20 cellular contexts compared by ENCODE assay signal in the genomic region with DNA sequence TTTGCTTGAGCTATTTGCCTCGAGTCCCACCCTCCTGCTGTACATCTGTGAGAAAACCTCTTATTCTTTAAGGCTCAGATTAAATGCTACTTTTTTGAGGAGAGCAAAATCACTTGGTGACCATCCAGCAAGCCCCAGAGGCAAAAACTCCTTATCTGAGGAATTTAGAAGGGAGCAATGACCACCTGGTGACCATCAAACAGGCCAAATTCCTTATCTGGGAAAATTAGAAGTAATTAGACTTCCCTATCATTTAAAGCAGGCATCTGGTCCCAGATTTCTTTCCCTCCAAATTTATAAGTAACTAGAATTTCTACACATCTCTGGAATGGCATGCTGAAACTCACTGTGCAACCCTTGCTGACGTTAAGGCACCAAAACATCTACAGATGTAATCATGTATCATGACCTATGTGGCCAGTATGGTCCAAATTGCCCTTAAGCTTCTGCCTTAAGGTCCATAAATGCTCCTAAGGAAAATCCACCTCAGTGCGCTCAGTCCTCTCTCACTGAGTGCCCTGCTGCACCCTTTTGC. TPM values are rescaled to one million over a fixed set of nuclear protein-coding genes. Genes with fewer than 3 reads are reported as not detected.
DNase-seq lines count a peak whose midpoint lies in the region; ATAC-seq and TF ChIP-seq lines count a peak whose summit lies in the region.
"Had no signal": no experiment of that assay in that cellular context is flagged by ENCODE, and none has a peak within 500 bp of the region (broad histone marks: within the 10 kb centered on the region; RNA-seq: fewer than 3 reads in every experiment).

No MANE protein-coding gene starts in this region.

- TF ChIP-seq POLR2A in thyroid gland (IDR thresholded peaks at IDR 0.05), result no peak

- no TSS peak for BruUV-seq in Caco-2 (replicated peaks; lab: Mats Ljungman, UMichigan)

- H3K9ac ChIP-seq in mesendoderm (ENCODE audit: low read length), result peak overlapping the region; percentile 5
- H3K9ac ChIP-seq in subcutaneous abdominal adipose tissue (ENCODE audit: low read length in 5 of 5), result no peak overlapping the region
- H3K9ac ChIP-seq: BLaER1, SK-N-SH had no signal

- no peak overlapping the region for H3K4ac ChIP-seq in mesendoderm (ENCODE audit: low read depth, low read length)

- H3K27ac ChIP-seq in ascending aorta, result peak overlapping the region; percentile 96 to 97
- peak overlapping the region; percentile 17 for H3K27ac ChIP-seq in mesendoderm (ENCODE audit: low read depth, low read length)
- peak overlapping the region; percentile 52 for H3K27ac ChIP-seq in subcutaneous abdominal adipose tissue (ENCODE audit: low read depth, low read length)
- H3K27ac ChIP-seq in thyroid gland, result no peak overlapping the region
- H3K27ac ChIP-seq: BLaER1 had no signal

- H3K4me1 ChIP-seq in Caco-2 (peaks cover 66% of the 10 kb centered on the region), ascending aorta (peaks cover 29 to 59% of the 10 kb centered on the region in 2 donors), mesendoderm (ENCODE audit: control insufficient read depth, low read depth, low read length) (peaks cover 15% of the 10 kb centered on the region), subcutaneous abdominal adipose tissue (ENCODE audit: control insufficient read depth in 5 of 5, insufficient read depth in 5 of 5, low read length in 5 of 5) (peaks cover 3 to 43% (median 28%) of the 10 kb centered on the region in 5 donors), thyroid gland (peaks cover 0 to 39% of the 10 kb centered on the region in 2 donors)
- H3K4me1 ChIP-seq: BLaER1 had no signal

- H3K4me3 Mint-ChIP-seq in Caco-2 (ENCODE audit: unreplicated experiment), result peak overlapping the region; percentile 10
- H3K4me3 Mint-ChIP-seq: CD4-positive, alpha-beta memory T cell had no signal

- H3K9me3 Mint-ChIP-seq in Caco-2 (ENCODE audit: unreplicated experiment), result no peaks in the 10 kb centered on the region

- H3K23ac ChIP-seq in mesendoderm (ENCODE audit: low read length), result no peak overlapping the region

- peak overlapping the region; percentile 73 for H3K27ac Mint-ChIP-seq in Caco-2 (ENCODE audit: unreplicated experiment)
- H3K27ac Mint-ChIP-seq: CD4-positive, alpha-beta memory T cell had no signal

- no CpG with 5 or more reads among the region's 3 CpGs for WGBS in mesendoderm (ENCODE audit: extremely low coverage, insufficient coverage, low lambda C conversion rate)
- WGBS in thyroid gland, 2 donors, result 91 to 96% methylated on average over 3 of the region's 3 CpGs

- no peak overlapping the region for H3K4me2 ChIP-seq in mesendoderm (ENCODE audit: low read length)
- H3K4me2 ChIP-seq: BLaER1, SK-N-SH had no signal

- peak overlapping the region; percentile 41 for H3K18ac ChIP-seq in mesendoderm (ENCODE audit: low read length)

- peak; percentile 34 to 58 for DNase-seq in Caco-2
- no peak for DNase-seq in ascending aorta (ENCODE audit: low spot score in 2 of 2)
- no peak for DNase-seq in mesendoderm
- no peak for DNase-seq in thyroid gland
- DNase-seq: CD4-positive, alpha-beta memory T cell; DND-41; NCI-H1092; NCI-H1436; NCI-H187 treated with DMSO at 0.1 percent for 48 hours; NCI-H524; NCI-H82; SIG-M5; SK-N-SH had no signal

- H3K36me3 ChIP-seq in Caco-2 (ENCODE audit: control insufficient read depth, insufficient read depth, low read length) (peaks cover 2% of the 10 kb centered on the region; the same call in 1 of the 2 replicates), ascending aorta (peaks cover 76 to 79% of the 10 kb centered on the region in 2 donors), mesendoderm (ENCODE audit: control insufficient read depth, insufficient read depth, low read length) (no peaks in the 10 kb centered on the region), subcutaneous abdominal adipose tissue (ENCODE audit: control insufficient read depth in 5 of 5, insufficient read depth in 5 of 5, low read length in 5 of 5) (peaks cover 34 to 80% (median 70%) of the 10 kb centered on the region in 5 donors), thyroid gland (no peaks in the 10 kb centered on the region)

- intact Hi-C loops in Caco-2 (cut with micrococcal nuclease; ENCODE audit: unreplicated experiment) (loop anchor here (1.0 to 2.0 kb wide), 2 partner anchors 16 to 71 kb away; no protein-coding TSS in a partner anchor), ascending aorta (cut with DNase I) (no loop called here), thyroid gland (cut with DNase I) (no loop called here)

- peaks cover 29% of the 10 kb centered on the region for H3K4me1 Mint-ChIP-seq in Caco-2 (ENCODE audit: low read depth, unreplicated experiment)
- H3K4me1 Mint-ChIP-seq: CD4-positive, alpha-beta memory T cell had no signal

- H2BK120ac ChIP-seq in mesendoderm (ENCODE audit: low read depth, low read length), result no peak overlapping the region

- no peaks in the 10 kb centered on the region for H3K79me1 ChIP-seq in mesendoderm (ENCODE audit: low read length)

- peak overlapping the region; percentile 7 for H2BK5ac ChIP-seq in mesendoderm (ENCODE audit: low read length)

- H3K36me3 Mint-ChIP-seq in Caco-2 (ENCODE audit: insufficient read depth, unreplicated experiment), result peaks cover 23% of the 10 kb centered on the region
- H3K36me3 Mint-ChIP-seq: CD4-positive, alpha-beta memory T cell had no signal

- H2BK15ac ChIP-seq in mesendoderm (replicated peaks; ENCODE audit: low read depth), result no peak overlapping the region

- POLR2A ChIA-PET in Caco-2 (lab: Charles Lee), result no interaction called here

- peak overlapping the region; percentile 88 for H2AK5ac ChIP-seq in mesendoderm (ENCODE audit: low read length)

- H3K4me3 ChIP-seq in Caco-2 (ENCODE audit: low read depth, low read length) (no peak overlapping the region), ascending aorta (no peak overlapping the region), mesendoderm (ENCODE audit: low read length) (no peak overlapping the region), subcutaneous abdominal adipose tissue (ENCODE audit: low read depth in 1 of 5, low read length in 5 of 5) (no peak overlapping the region), thyroid gland (replicated peaks in 1 of 3) (no peak overlapping the region)
- H3K4me3 ChIP-seq: BLaER1, K562 had no signal

- TF ChIP-seq CTCF in Caco-2 (IDR thresholded peaks at IDR 0.05; ENCODE audit: insufficient read depth in 1 of 2, low read depth in 1 of 2, low read length in 1 of 2, severe bottlenecking in 1 of 2, unreplicated experiment in 1 of 2) (no peak), ascending aorta (IDR thresholded peaks at IDR 0.05) (no peak), thyroid gland (IDR thresholded peaks at IDR 0.05) (no peak)

- H4K8ac ChIP-seq in mesendoderm (ENCODE audit: low read depth, low read length), result no peak overlapping the region

- H3K9me3 ChIP-seq in Caco-2, result no peaks in the 10 kb centered on the region
- H3K9me3 ChIP-seq in ascending aorta, result no peaks in the 10 kb centered on the region
- no peaks in the 10 kb centered on the region for H3K9me3 ChIP-seq in subcutaneous abdominal adipose tissue (ENCODE audit: control insufficient read depth in 5 of 5, low read length in 5 of 5)
- no peaks in the 10 kb centered on the region for H3K9me3 ChIP-seq in thyroid gland
- H3K9me3 ChIP-seq: BLaER1, SK-N-SH had no signal

- peak overlapping the region; percentile 54 for H3K56ac ChIP-seq in mesendoderm (ENCODE audit: low read length)

- H4K5ac ChIP-seq in mesendoderm (ENCODE audit: low read length), result no peak overlapping the region

- H3K79me2 ChIP-seq in mesendoderm (ENCODE audit: control insufficient read depth, insufficient read depth, low read length), result no peaks in the 10 kb centered on the region

- no peak for ATAC-seq in HG03196 (IDR thresholded peaks at IDR 0.05; ENCODE audit: unreplicated experiment)
- no peak for ATAC-seq in HG03432 (IDR thresholded peaks at IDR 0.05; ENCODE audit: unreplicated experiment)
- ATAC-seq: HCT116, K562, Panc1 had no signal

- H3K27me3 Mint-ChIP-seq in Caco-2 (ENCODE audit: insufficient read depth, unreplicated experiment), result no peaks in the 10 kb centered on the region
- H3K27me3 Mint-ChIP-seq: CD4-positive, alpha-beta memory T cell had no signal

- H3K27me3 ChIP-seq in Caco-2 (replicated peaks; ENCODE audit: control insufficient read depth, insufficient read depth, low read length) (no peaks in the 10 kb centered on the region), ascending aorta (no peaks in the 10 kb centered on the region), mesendoderm (ENCODE audit: insufficient read depth, low read length, poor library complexity) (no peaks in the 10 kb centered on the region), subcutaneous abdominal adipose tissue (ENCODE audit: control insufficient read depth in 5 of 5, insufficient read depth in 4 of 5, low read length in 5 of 5) (no peaks in the 10 kb centered on the region), thyroid gland (no peaks in the 10 kb centered on the region)
- H3K27me3 ChIP-seq: BLaER1 had no signal

- CTCF ChIA-PET in Caco-2 (lab: Charles Lee), result no interaction called here

RNA-seq across cellular contexts. Expression of a gene that starts 40.9 kb away (rescaled TPM):
- 417 and 506 TPM in 2 replicates for total RNA-seq in Caco-2 (2022)
- total RNA-seq in ascending aorta, result 191 TPM
- polyA plus RNA-seq in mesendoderm (2013, experiment 1 of 2), result 212 TPM
- polyA plus RNA-seq in mesendoderm (2013, experiment 2 of 2), result 220 TPM
- 100 to 1,000 TPM in 1 of 4 donors, 10 to 100 TPM in 3; 67.8 to 158 (median 90.7) TPM for total RNA-seq in thyroid gland

Comparison
In these comparisons a context has a peak if more than half of its experiments do, and no peak if none do; other contexts are left out.
1. DNase-seq: peak in Caco-2 (2 of 2); none in ascending aorta (0 of 2), mesendoderm (single experiment) and thyroid gland (0 of 2).
2. H3K27ac ChIP-seq: peak in ascending aorta (2 of 2), mesendoderm (single experiment) and subcutaneous abdominal adipose tissue (single experiment); none in thyroid gland (0 of 3).